1 cellular context compared by ENCODE assay signal in the genomic region with DNA sequence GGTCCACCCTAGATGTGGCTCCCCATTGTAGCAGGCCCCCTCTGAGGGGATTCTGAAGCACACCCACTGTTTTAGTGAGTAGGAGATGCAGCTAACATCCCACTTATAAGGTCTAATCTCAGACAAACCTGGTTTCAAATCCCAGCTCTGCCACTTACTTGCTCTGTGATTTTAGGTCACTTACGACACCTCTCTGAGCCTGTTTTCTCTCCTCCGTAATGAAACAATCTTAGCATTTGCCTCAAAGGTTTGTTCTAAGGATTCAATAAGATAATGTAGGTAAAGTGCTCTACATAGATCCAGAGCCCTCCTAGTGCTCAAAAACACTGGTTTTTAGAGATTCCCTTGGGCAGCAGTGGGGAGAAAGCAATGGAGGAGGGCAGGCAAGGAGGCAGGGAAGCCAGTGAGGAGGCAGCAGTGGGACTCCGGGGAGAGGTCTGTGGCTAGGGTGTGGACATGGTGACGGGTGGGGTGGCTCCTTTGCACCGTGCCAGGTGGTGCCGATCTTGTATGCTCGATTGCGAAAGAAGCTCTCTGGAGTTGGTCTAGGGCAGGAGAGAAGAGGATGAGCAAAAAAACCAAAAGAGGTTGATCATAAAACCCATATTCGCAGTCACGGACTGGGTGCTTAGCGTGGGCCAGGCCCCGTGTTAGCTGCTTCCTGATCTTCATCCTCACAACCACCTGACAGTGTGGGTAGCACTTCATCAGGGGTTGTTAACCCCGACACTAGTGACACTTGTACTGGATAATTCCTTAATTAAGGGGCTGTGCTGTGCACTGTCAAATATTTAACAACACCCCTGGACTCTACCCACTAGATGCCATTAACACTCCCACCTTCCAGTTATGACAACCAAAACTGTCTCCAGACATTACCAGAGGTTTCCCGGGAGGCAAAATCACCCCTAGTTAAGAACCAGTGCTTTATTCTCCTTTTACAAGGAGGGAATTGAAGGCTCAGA.
TF ChIP-seq lines count a peak whose summit lies in the region.

No MANE protein-coding gene starts in this region.

TF ChIP-seq in HepG2, 621 proteins besides CTCF, POLR2A, EP300 and RAD21 (continued from another document and continues in another):
- TF ChIP-seq ZNF597 (CRISPR knock-in tag; IDR thresholded peaks at IDR 0.05) (no peak), ZNF652 (CRISPR knock-in tag; IDR thresholded peaks at IDR 0.05; ENCODE audit: borderline replicate concordance, low read depth) (0 out of 2 replicates have a peak, but pooled peaks have one; percentile 2), ZBTB25 (CRISPR knock-in tag; IDR thresholded peaks at IDR 0.05) (no peak), PTBP1 (IDR thresholded peaks at IDR 0.05; ENCODE audit: low read depth, low read length, poor library complexity, severe bottlenecking) (no peak), CAMTA2 (CRISPR knock-in tag; IDR thresholded peaks at IDR 0.05; ENCODE audit: borderline replicate concordance) (peak; percentile 76; the same call in 1 of the 2 replicates), HDAC1 (CRISPR knock-in tag; IDR thresholded peaks at IDR 0.05) (no peak), ZNF160 (CRISPR knock-in tag; IDR thresholded peaks at IDR 0.05) (peak; percentile 66; the same call in 1 of the 2 replicates), ZNF33A (CRISPR knock-in tag; IDR thresholded peaks at IDR 0.05; ENCODE audit: borderline replicate concordance) (no peak), ISL2 (CRISPR knock-in tag; IDR thresholded peaks at IDR 0.05) (no peak), ARID4A (CRISPR knock-in tag; IDR thresholded peaks at IDR 0.05; ENCODE audit: borderline replicate concordance) (no peak), MXD4 (CRISPR knock-in tag; IDR thresholded peaks at IDR 0.05) (no peak), HNF4A (CRISPR knock-in tag; IDR thresholded peaks at IDR 0.05) (no peak), MTF1 (CRISPR knock-in tag; IDR thresholded peaks at IDR 0.05) (no peak), KDM1A (CRISPR knock-in tag; IDR thresholded peaks at IDR 0.05) (no peak), ZNF430 (CRISPR knock-in tag; IDR thresholded peaks at IDR 0.05) (no peak), ZNF282 (IDR thresholded peaks at IDR 0.05; ENCODE audit: partially characterized antibody) (no peak), ZFP1 (CRISPR knock-in tag; IDR thresholded peaks at IDR 0.05) (no peak), ZSCAN29 (CRISPR knock-in tag; conservative IDR thresholded peaks at IDR 0.05) (no peak; the same call in 1 of the 2 replicates), RBFOX2 (IDR thresholded peaks at IDR 0.05; ENCODE audit: low read depth, low read length) (0 out of 2 replicates have a peak, but pooled peaks have one; percentile 31), KAT2B (IDR thresholded peaks at IDR 0.05; ENCODE audit: borderline replicate concordance, low read depth, low read length) (no peak), DMAP1 (CRISPR knock-in tag; IDR thresholded peaks at IDR 0.05) (no peak; the same call in 1 of the 2 replicates), IKZF1 (IDR thresholded peaks at IDR 0.05) (no peak), NFKB2 (CRISPR knock-in tag; IDR thresholded peaks at IDR 0.05; ENCODE audit: borderline replicate concordance) (0 out of 2 replicates have a peak, but pooled peaks have one; percentile 52)
- TF ChIP-seq, protein P1, sequence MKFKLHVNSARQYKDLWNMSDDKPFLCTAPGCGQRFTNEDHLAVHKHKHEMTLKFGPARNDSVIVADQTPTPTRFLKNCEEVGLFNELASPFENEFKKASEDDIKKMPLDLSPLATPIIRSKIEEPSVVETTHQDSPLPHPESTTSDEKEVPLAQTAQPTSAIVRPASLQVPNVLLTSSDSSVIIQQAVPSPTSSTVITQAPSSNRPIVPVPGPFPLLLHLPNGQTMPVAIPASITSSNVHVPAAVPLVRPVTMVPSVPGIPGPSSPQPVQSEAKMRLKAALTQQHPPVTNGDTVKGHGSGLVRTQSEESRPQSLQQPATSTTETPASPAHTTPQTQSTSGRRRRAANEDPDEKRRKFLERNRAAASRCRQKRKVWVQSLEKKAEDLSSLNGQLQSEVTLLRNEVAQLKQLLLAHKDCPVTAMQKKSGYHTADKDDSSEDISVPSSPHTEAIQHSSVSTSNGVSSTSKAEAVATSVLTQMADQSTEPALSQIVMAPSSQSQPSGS (CRISPR knock-in tag; IDR thresholded peaks at IDR 0.05) = no peak
- TF ChIP-seq, protein P2, sequence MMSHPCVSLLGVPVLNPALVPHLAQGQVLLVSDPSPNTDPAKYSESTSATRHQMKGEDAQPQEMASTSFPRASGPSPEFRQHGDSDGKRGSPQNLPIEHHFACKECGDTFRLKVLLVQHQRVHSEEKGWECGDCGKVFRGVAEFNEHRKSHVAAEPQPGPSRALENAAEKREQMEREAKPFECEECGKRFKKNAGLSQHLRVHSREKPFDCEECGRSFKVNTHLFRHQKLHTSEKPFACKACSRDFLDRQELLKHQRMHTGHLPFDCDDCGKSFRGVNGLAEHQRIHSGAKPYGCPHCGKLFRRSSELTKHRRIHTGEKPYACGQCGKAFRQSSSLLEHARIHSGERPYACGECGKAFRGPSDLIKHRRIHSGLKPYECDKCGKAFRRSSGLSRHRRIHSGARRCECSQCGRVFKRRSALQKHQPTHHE (CRISPR knock-in tag; IDR thresholded peaks at IDR 0.05; ENCODE audit: borderline replicate concordance) = 0 out of 2 replicates have a peak, but pooled peaks have one; percentile 37
- TF ChIP-seq, protein P3, sequence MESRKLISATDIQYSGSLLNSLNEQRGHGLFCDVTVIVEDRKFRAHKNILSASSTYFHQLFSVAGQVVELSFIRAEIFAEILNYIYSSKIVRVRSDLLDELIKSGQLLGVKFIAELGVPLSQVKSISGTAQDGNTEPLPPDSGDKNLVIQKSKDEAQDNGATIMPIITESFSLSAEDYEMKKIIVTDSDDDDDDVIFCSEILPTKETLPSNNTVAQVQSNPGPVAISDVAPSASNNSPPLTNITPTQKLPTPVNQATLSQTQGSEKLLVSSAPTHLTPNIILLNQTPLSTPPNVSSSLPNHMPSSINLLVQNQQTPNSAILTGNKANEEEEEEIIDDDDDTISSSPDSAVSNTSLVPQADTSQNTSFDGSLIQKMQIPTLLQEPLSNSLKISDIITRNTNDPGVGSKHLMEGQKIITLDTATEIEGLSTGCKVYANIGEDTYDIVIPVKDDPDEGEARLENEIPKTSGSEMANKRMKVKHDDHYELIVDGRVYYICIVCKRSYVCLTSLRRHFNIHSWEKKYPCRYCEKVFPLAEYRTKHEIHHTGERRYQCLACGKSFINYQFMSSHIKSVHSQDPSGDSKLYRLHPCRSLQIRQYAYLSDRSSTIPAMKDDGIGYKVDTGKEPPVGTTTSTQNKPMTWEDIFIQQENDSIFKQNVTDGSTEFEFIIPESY (CRISPR knock-in tag; IDR thresholded peaks at IDR 0.05) = no peak
- TF ChIP-seq, protein P4, sequence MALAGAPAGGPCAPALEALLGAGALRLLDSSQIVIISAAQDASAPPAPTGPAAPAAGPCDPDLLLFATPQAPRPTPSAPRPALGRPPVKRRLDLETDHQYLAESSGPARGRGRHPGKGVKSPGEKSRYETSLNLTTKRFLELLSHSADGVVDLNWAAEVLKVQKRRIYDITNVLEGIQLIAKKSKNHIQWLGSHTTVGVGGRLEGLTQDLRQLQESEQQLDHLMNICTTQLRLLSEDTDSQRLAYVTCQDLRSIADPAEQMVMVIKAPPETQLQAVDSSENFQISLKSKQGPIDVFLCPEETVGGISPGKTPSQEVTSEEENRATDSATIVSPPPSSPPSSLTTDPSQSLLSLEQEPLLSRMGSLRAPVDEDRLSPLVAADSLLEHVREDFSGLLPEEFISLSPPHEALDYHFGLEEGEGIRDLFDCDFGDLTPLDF (CRISPR knock-in tag; IDR thresholded peaks at IDR 0.05) = no peak
- TF ChIP-seq, protein P5, sequence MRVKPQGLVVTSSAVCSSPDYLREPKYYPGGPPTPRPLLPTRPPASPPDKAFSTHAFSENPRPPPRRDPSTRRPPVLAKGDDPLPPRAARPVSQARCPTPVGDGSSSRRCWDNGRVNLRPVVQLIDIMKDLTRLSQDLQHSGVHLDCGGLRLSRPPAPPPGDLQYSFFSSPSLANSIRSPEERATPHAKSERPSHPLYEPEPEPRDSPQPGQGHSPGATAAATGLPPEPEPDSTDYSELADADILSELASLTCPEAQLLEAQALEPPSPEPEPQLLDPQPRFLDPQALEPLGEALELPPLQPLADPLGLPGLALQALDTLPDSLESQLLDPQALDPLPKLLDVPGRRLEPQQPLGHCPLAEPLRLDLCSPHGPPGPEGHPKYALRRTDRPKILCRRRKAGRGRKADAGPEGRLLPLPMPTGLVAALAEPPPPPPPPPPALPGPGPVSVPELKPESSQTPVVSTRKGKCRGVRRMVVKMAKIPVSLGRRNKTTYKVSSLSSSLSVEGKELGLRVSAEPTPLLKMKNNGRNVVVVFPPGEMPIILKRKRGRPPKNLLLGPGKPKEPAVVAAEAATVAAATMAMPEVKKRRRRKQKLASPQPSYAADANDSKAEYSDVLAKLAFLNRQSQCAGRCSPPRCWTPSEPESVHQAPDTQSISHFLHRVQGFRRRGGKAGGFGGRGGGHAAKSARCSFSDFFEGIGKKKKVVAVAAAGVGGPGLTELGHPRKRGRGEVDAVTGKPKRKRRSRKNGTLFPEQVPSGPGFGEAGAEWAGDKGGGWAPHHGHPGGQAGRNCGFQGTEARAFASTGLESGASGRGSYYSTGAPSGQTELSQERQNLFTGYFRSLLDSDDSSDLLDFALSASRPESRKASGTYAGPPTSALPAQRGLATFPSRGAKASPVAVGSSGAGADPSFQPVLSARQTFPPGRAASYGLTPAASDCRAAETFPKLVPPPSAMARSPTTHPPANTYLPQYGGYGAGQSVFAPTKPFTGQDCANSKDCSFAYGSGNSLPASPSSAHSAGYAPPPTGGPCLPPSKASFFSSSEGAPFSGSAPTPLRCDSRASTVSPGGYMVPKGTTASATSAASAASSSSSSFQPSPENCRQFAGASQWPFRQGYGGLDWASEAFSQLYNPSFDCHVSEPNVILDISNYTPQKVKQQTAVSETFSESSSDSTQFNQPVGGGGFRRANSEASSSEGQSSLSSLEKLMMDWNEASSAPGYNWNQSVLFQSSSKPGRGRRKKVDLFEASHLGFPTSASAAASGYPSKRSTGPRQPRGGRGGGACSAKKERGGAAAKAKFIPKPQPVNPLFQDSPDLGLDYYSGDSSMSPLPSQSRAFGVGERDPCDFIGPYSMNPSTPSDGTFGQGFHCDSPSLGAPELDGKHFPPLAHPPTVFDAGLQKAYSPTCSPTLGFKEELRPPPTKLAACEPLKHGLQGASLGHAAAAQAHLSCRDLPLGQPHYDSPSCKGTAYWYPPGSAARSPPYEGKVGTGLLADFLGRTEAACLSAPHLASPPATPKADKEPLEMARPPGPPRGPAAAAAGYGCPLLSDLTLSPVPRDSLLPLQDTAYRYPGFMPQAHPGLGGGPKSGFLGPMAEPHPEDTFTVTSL (CRISPR knock-in tag; IDR thresholded peaks at IDR 0.05; ENCODE audit: borderline replicate concordance) = no peak
